Comparison of ENCODE assay signal across 32 cellular contexts in genomic region chr1:22526098-22526497, GRCh38. TPM values are rescaled to one million over a fixed set of nuclear protein-coding genes. Genes with fewer than 3 reads are reported as not detected.
"Had no signal": no experiment of that assay in that cellular context is flagged by ENCODE, and none has a peak within 500 bp of the region (broad histone marks: within the 10 kb centered on the region; RNA-seq: fewer than 3 reads in every experiment).

No MANE protein-coding gene starts in this region.

- H3K4me1 Mint-ChIP-seq: activated CD4-positive, alpha-beta T cell treated with anti-CD3 and anti-CD28 coated beads, Interleukin-2, amount 10 ng/mL, durations not matched to agents 24 days and 14 days; activated naive CD4-positive, alpha-beta T cell treated with anti-CD3 and anti-CD28 coated beads, Interleukin-2, amount 50 U/mL, for 24 hours; activated T-helper 17 cell treated with anti-CD3 and anti-CD28 coated beads, Interleukin-2, amount 50 U/mL, for 72 hours; IgD-negative memory B cell had no signal

- H3K4me3 Mint-ChIP-seq: activated CD4-positive, alpha-beta T cell treated with anti-CD3 and anti-CD28 coated beads, Interleukin-2, amount 10 ng/mL, durations not matched to agents 24 days and 14 days; activated CD8-positive, alpha-beta T cell treated with anti-CD3 and anti-CD28 coated beads for 36 hours; activated naive CD4-positive, alpha-beta T cell treated with anti-CD3 and anti-CD28 coated beads, Interleukin-2, amount 50 U/mL, for 24 hours; activated T-cell treated with anti-CD3 and anti-CD28 coated beads, Interleukin-2, amount 50 U/mL, for 72 hours; activated T-helper 17 cell treated with anti-CD3 and anti-CD28 coated beads, Interleukin-2, amount 50 U/mL, for 72 hours; brain; IgD-negative memory B cell had no signal

- H3K9me3 Mint-ChIP-seq: activated CD4-positive, alpha-beta T cell treated with anti-CD3 and anti-CD28 coated beads, Interleukin-2, amount 10 ng/mL, durations not matched to agents 24 days and 14 days; activated CD8-positive, alpha-beta T cell treated with anti-CD3 and anti-CD28 coated beads for 36 hours; activated naive CD4-positive, alpha-beta T cell treated with anti-CD3 and anti-CD28 coated beads, Interleukin-2, amount 50 U/mL, for 24 hours; activated T-cell treated with anti-CD3 and anti-CD28 coated beads, Interleukin-2, amount 50 U/mL, for 72 hours; activated T-helper 17 cell treated with anti-CD3 and anti-CD28 coated beads, Interleukin-2, amount 50 U/mL, for 72 hours; brain; IgD-negative memory B cell had no signal

- H3K4me3 ChIP-seq: adrenal gland, PC-9 had no signal

- H3K27ac Mint-ChIP-seq: activated CD4-positive, alpha-beta T cell treated with anti-CD3 and anti-CD28 coated beads, Interleukin-2, amount 10 ng/mL, durations not matched to agents 24 days and 14 days; activated CD8-positive, alpha-beta T cell treated with anti-CD3 and anti-CD28 coated beads for 36 hours; activated naive CD4-positive, alpha-beta T cell treated with anti-CD3 and anti-CD28 coated beads, Interleukin-2, amount 50 U/mL, for 24 hours; activated T-cell treated with anti-CD3 and anti-CD28 coated beads, Interleukin-2, amount 50 U/mL, for 72 hours; activated T-helper 17 cell treated with anti-CD3 and anti-CD28 coated beads, Interleukin-2, amount 50 U/mL, for 72 hours; brain; IgD-negative memory B cell had no signal

- ATAC-seq: activated CD8-positive, alpha-beta T cell treated with anti-CD3 and anti-CD28 coated beads for 36 hours; activated T-cell treated with anti-CD3 and anti-CD28 coated beads, Interleukin-2, amount 50 U/mL, for 72 hours; activated T-helper 17 cell treated with anti-CD3 and anti-CD28 coated beads, Interleukin-2, amount 50 U/mL, for 72 hours had no signal

- H3K9me3 ChIP-seq: adrenal gland had no signal

- H3K27me3 ChIP-seq: adrenal gland had no signal

- DNase-seq: activated CD4-positive, alpha-beta T cell treated with anti-CD3 and anti-CD28 coated beads, Interleukin-2, amount 10 ng/mL, durations not matched to agents 24 days and 14 days; activated CD4-positive, alpha-beta T cell treated with anti-CD3 and anti-CD28 coated beads, Interleukin-2, amount 50 U/mL, for 4 hours; activated CD8-positive, alpha-beta T cell treated with anti-CD3 and anti-CD28 coated beads for 36 hours; activated effector memory CD4-positive, alpha-beta T cell treated with anti-CD3 and anti-CD28 coated beads, Interleukin-2, amount 50 U/mL, for 16 hours; activated naive CD4-positive, alpha-beta T cell; activated T-cell treated with anti-CD3 and anti-CD28 coated beads, Interleukin-2, amount 50 U/mL, for 1 hour; activated T-cell treated with anti-CD3 and anti-CD28 coated beads, Interleukin-2, amount 50 U/mL, for 72 hours; adrenal gland; central memory CD4-positive, alpha-beta T cell; Karpas-422; KBM-7; NCI-H1048; NCI-H1436 treated with DMSO at 0.1 percent for 48 hours; NCI-H187 treated with DMSO at 0.1 percent for 48 hours; NCI-H2171 treated with DMSO at 0.1 percent for 48 hours; NCI-H345; NCI-H524 treated with DMSO at 0.1 percent for 48 hours; PC-9; Right ventricle myocardium superior; SW 1271; T-helper 1 cell; T1000 had no signal

- H3K27ac ChIP-seq: PC-9, RWPE1 had no signal

- H3K27me3 Mint-ChIP-seq: activated CD4-positive, alpha-beta T cell treated with anti-CD3 and anti-CD28 coated beads, Interleukin-2, amount 10 ng/mL, durations not matched to agents 24 days and 14 days; activated CD8-positive, alpha-beta T cell treated with anti-CD3 and anti-CD28 coated beads for 36 hours; activated naive CD4-positive, alpha-beta T cell treated with anti-CD3 and anti-CD28 coated beads, Interleukin-2, amount 50 U/mL, for 24 hours; activated T-helper 17 cell treated with anti-CD3 and anti-CD28 coated beads, Interleukin-2, amount 50 U/mL, for 72 hours; brain; IgD-negative memory B cell had no signal

RNA-seq across cellular contexts. Expression of gene EPHA8, which starts 37.2 kb away (rescaled TPM):
- total RNA-seq: activated CD4-positive, alpha-beta T cell treated with anti-CD3 and anti-CD28 coated beads, Interleukin-2, amount 10 ng/mL, durations not matched to agents 24 days and 14 days; activated CD8-positive, alpha-beta memory T cell treated with anti-CD3 and anti-CD28 coated beads for 36 hours; activated CD8-positive, alpha-beta T cell treated with anti-CD3 and anti-CD28 coated beads for 36 hours; activated T-cell treated with anti-CD3 and anti-CD28 coated beads, Interleukin-2, amount 50 U/mL, for 72 hours; activated T-helper 17 cell treated with anti-CD3 and anti-CD28 coated beads, Interleukin-2, amount 50 U/mL, for 72 hours; bronchial epithelial cell; MCF 10A; OCI-LY7; PC-9; Right ventricle myocardium superior; T-helper 2 cell treated with Interferon-gamma antibody and Interleukin-4, amounts not matched to agents 100 ng/mL and 5 ng/mL, for 36 hours had no signal
